22 cellular contexts compared by ENCODE assay signal in genomic region chr6:151260191-151260590, GRCh38. TPM values are rescaled to one million over a fixed set of nuclear protein-coding genes. Genes with fewer than 3 reads are reported as not detected.
DNase-seq lines count a peak whose midpoint lies in the region; ATAC-seq, FAIRE-seq and TF ChIP-seq lines count a peak whose summit lies in the region.
"Had no signal": no experiment of that assay in that cellular context is flagged by ENCODE, and none has a peak within 500 bp of the region (broad histone marks: within the 10 kb centered on the region; RNA-seq: fewer than 3 reads in every experiment).

No MANE protein-coding gene starts in this region.

- peak; percentile 9 for FAIRE-seq in astrocyte (lab: Jason Lieb, UNC)
- no peak for FAIRE-seq in kidney (lab: Jason Lieb, UNC)
- FAIRE-seq: A549, GM12892, H54 had no signal

- H3F3A ChIP-seq in GM23248 (ENCODE audit: insufficient read depth), result no peaks in the 10 kb centered on the region
- no peaks in the 10 kb centered on the region for H3F3A ChIP-seq in GM23338 (replicated peaks; ENCODE audit: low read depth)

- no peaks in the 10 kb centered on the region for H3K27me3 Mint-ChIP-seq in astrocyte (ENCODE audit: low read depth, unreplicated experiment)
- H3K27me3 Mint-ChIP-seq in GM23338 (ENCODE audit: insufficient read depth, low read depth, poor library complexity), result peaks cover 2% of the 10 kb centered on the region

- H3K79me2 ChIP-seq in GM23248 (ENCODE audit: insufficient read depth) (no peaks in the 10 kb centered on the region), astrocyte (ENCODE audit: insufficient read depth, low read length) (peaks cover 87% of the 10 kb centered on the region), GM23338 (replicated peaks; ENCODE audit: insufficient read depth) (peaks cover 68% of the 10 kb centered on the region)

- intact Hi-C loops in left ventricle myocardium inferior (cut with micrococcal nuclease) (no loop called here), sciatic nerve (cut with DNase I) (no loop called here), kidney (cut with DNase I) (no loop called here)

- WGBS in GM23248 (ENCODE audit: low coverage in 1 of 2, low lambda C conversion rate in 2 of 2, missing lambda C conversion rate in 2 of 2), 2 experiments, result 33 to 35% methylated on average over 4 of the region's 4 CpGs

- H3K27ac Mint-ChIP-seq in astrocyte (ENCODE audit: unreplicated experiment) (no peak overlapping the region), GM23338 (no peak overlapping the region)
- H3K27ac Mint-ChIP-seq: CD4-positive, alpha-beta memory T cell; HFFc6 had no signal

- no peaks in the 10 kb centered on the region for H3K27me3 ChIP-seq in GM23248 (replicated peaks; ENCODE audit: insufficient read depth)
- H3K27me3 ChIP-seq in astrocyte (ENCODE audit: insufficient read depth, low read length), result no peaks in the 10 kb centered on the region
- H3K27me3 ChIP-seq in left ventricle myocardium inferior (ENCODE audit: low read depth), result no peaks in the 10 kb centered on the region
- H3K27me3 ChIP-seq in GM23338 (ENCODE audit: insufficient read depth), result no peaks in the 10 kb centered on the region
- H3K27me3 ChIP-seq: BLaER1 had no signal

- in situ Hi-C loops in GM23248 (cut with MboI), result no loop called here

- H3K27ac ChIP-seq in GM23248 (no peak overlapping the region), astrocyte (ENCODE audit: low read depth, low read length) (no peak overlapping the region), left ventricle myocardium inferior (replicated peaks) (peak overlapping the region; percentile 38), GM23338 (ENCODE audit: low read depth) (no peak overlapping the region), kidney (ENCODE audit: low read depth in 2 of 2, low read length in 2 of 2) (no peak overlapping the region)
- H3K27ac ChIP-seq: A549, BLaER1, KMS-11 had no signal

- H3K4me3 Mint-ChIP-seq in astrocyte (ENCODE audit: unreplicated experiment) (no peak overlapping the region), GM23338 (no peak overlapping the region)
- H3K4me3 Mint-ChIP-seq: CD4-positive, alpha-beta memory T cell; HFFc6 had no signal

- no peaks in the 10 kb centered on the region for H3K9me3 ChIP-seq in GM23248 (ENCODE audit: low read depth)
- no peaks in the 10 kb centered on the region for H3K9me3 ChIP-seq in astrocyte (ENCODE audit: insufficient read depth, low read depth, low read length)
- H3K9me3 ChIP-seq in left ventricle myocardium inferior (replicated peaks), result no peaks in the 10 kb centered on the region
- H3K9me3 ChIP-seq in kidney (ENCODE audit: control insufficient read depth in 1 of 2, low read length in 2 of 2), result no peaks in the 10 kb centered on the region
- H3K9me3 ChIP-seq: A549, BLaER1 had no signal

- peaks cover 19% of the 10 kb centered on the region for H3K4me1 Mint-ChIP-seq in astrocyte (ENCODE audit: low read depth, unreplicated experiment)
- peaks cover 21% of the 10 kb centered on the region for H3K4me1 Mint-ChIP-seq in GM23338
- H3K4me1 Mint-ChIP-seq: CD4-positive, alpha-beta memory T cell had no signal

- peak; percentile 15 for DNase-seq in GM23248
- DNase-seq in astrocyte (ENCODE audit: low read depth), result no peak
- no peak for DNase-seq in left ventricle myocardium inferior
- no peak for DNase-seq in sciatic nerve (ENCODE audit: low spot score)
- DNase-seq in GM23338 (ENCODE audit: low spot score), result no peak
- no peak for DNase-seq in kidney
- DNase-seq in GM19240 (ENCODE audit: insufficient read length, low spot score), result no peak
- DNase-seq: CD4-positive, alpha-beta memory T cell; DMS53; EL; HFFc6; NCI-H1417 treated with DMSO at 0.1 percent for 48 hours; NCI-H187 treated with DMSO at 0.1 percent for 48 hours; NCI-H2227 treated with DMSO at 0.1 percent for 48 hours; NCI-H524; NCI-H82; SIG-M5 had no signal

- no peak overlapping the region for H2AFZ ChIP-seq in GM23248
- no peak overlapping the region for H2AFZ ChIP-seq in astrocyte (ENCODE audit: low read depth, low read length)
- H2AFZ ChIP-seq in GM23338, result no peak overlapping the region

- TF ChIP-seq CTCF in astrocyte (IDR thresholded peaks at IDR 0.05; ENCODE audit: insufficient read depth, low read depth, low read length) (no peak), left ventricle myocardium inferior (IDR thresholded peaks at IDR 0.05; ENCODE audit: borderline replicate concordance) (no peak), GM23338 (conservative IDR thresholded peaks at IDR 0.05; ENCODE audit: low read depth in 2 of 2) (no peak), kidney (IDR thresholded peaks at IDR 0.05; ENCODE audit: borderline replicate concordance, extremely low read depth, insufficient read depth) (no peak)

- ATAC-seq in sciatic nerve (peak; percentile 33), GM23338 (no peak)

- H3K4me1 ChIP-seq in GM23248 (ENCODE audit: insufficient read depth) (0 out of 2 replicates have a peak, but pooled peaks cover 3% of the 10 kb centered on the region), astrocyte (ENCODE audit: insufficient read depth, low read length) (peaks cover 8% of the 10 kb centered on the region), left ventricle myocardium inferior (peaks cover 16% of the 10 kb centered on the region), GM23338 (ENCODE audit: insufficient read depth) (0 out of 2 replicates have a peak, but pooled peaks cover 9% of the 10 kb centered on the region), kidney (ENCODE audit: control insufficient read depth in 1 of 2, insufficient read depth in 1 of 2, low read depth in 1 of 2, low read length in 2 of 2) (peaks cover 5 to 8% of the 10 kb centered on the region in 2 donors)

- H3K9me2 ChIP-seq in GM23248 (ENCODE audit: insufficient read depth), result no peaks in the 10 kb centered on the region
- H3K9me2 ChIP-seq in GM23338 (ENCODE audit: insufficient read depth), result no peaks in the 10 kb centered on the region

- H3K4me2 ChIP-seq in GM23248 (ENCODE audit: unreplicated experiment) (no peak overlapping the region), astrocyte (ENCODE audit: low read length) (no peak overlapping the region), GM23338 (no peak overlapping the region)
- H3K4me2 ChIP-seq: A549, BLaER1, KMS-11 had no signal

- no peaks in the 10 kb centered on the region for H4K20me1 ChIP-seq in GM23248 (ENCODE audit: insufficient read depth)
- peaks cover 34% of the 10 kb centered on the region for H4K20me1 ChIP-seq in astrocyte (ENCODE audit: insufficient read depth, low read length)
- peaks cover 12% of the 10 kb centered on the region for H4K20me1 ChIP-seq in GM23338 (replicated peaks; ENCODE audit: insufficient read depth)

- H3K36me3 ChIP-seq in GM23248 (ENCODE audit: low read depth) (no peaks in the 10 kb centered on the region), astrocyte (ENCODE audit: insufficient read depth, low read length) (peaks cover 12% of the 10 kb centered on the region), left ventricle myocardium inferior (no peaks in the 10 kb centered on the region), GM23338 (ENCODE audit: insufficient read depth) (no peaks in the 10 kb centered on the region), kidney (ENCODE audit: control insufficient read depth in 1 of 2, insufficient read depth in 2 of 2, low read length in 2 of 2) (no peaks in the 10 kb centered on the region)

- H3K4me3 ChIP-seq in GM23248 (no peak overlapping the region), astrocyte (ENCODE audit: insufficient read depth, low read depth, low read length) (no peak overlapping the region), left ventricle myocardium inferior (no peak overlapping the region), GM23338 (no peak overlapping the region), kidney (ENCODE audit: low read length in 2 of 2) (no peak overlapping the region)
- H3K4me3 ChIP-seq: A549, BLaER1 had no signal

- no peak overlapping the region for H3K9ac ChIP-seq in GM23248
- H3K9ac ChIP-seq in astrocyte (ENCODE audit: low read length), result no peak overlapping the region
- H3K9ac ChIP-seq in kidney (ENCODE audit: low read length in 2 of 2), result no peak overlapping the region
- H3K9ac ChIP-seq: BLaER1, KMS-11 had no signal

- H3K9me3 Mint-ChIP-seq in astrocyte (ENCODE audit: unreplicated experiment), result no peaks in the 10 kb centered on the region
- H3K9me3 Mint-ChIP-seq in GM23338, result no peaks in the 10 kb centered on the region
- H3K9me3 Mint-ChIP-seq: HFFc6 had no signal

- H3K36me3 Mint-ChIP-seq in astrocyte (ENCODE audit: low read depth, unreplicated experiment) (peaks cover 6% of the 10 kb centered on the region), GM23338 (ENCODE audit: low read depth) (no peaks in the 10 kb centered on the region)
- H3K36me3 Mint-ChIP-seq: CD4-positive, alpha-beta memory T cell had no signal

TF ChIP-seq in GM23338, 12 proteins besides CTCF, POLR2A, EP300 and RAD21 (continues in another document):
- no peak for TF ChIP-seq EZH2phosphoT487 (IDR thresholded peaks at IDR 0.05; ENCODE audit: unreplicated experiment)
- no peak for TF ChIP-seq ZNF331 (CRISPR knock-in tag; IDR thresholded peaks at IDR 0.05; ENCODE audit: low read depth)
- no peak for TF ChIP-seq NANOG (IDR thresholded peaks at IDR 0.05; ENCODE audit: borderline replicate concordance)
- TF ChIP-seq JUNB (IDR thresholded peaks at IDR 0.05; ENCODE audit: unreplicated experiment), result no peak
- no peak for TF ChIP-seq EZH2 (IDR thresholded peaks at IDR 0.05; ENCODE audit: low read depth, unreplicated experiment)
- no peak for TF ChIP-seq ZNF114 (CRISPR knock-in tag; IDR thresholded peaks at IDR 0.05)
- no peak for TF ChIP-seq CREB1 (CRISPR knock-in tag; IDR thresholded peaks at IDR 0.05; ENCODE audit: low read depth)
- TF ChIP-seq STAT1 (IDR thresholded peaks at IDR 0.05; ENCODE audit: unreplicated experiment), result no peak
- no peak for TF ChIP-seq ETS1 (IDR thresholded peaks at IDR 0.05)

RNA-seq across cellular contexts. Expression of gene AKAP12, which starts 20.4 kb away (rescaled TPM):
- total RNA-seq in GM23248 (2014; rRNA removed; shearing (Covaris generic)), result 15.2 and 15.7 TPM in 2 replicates
- polyA plus RNA-seq in GM23248 (2016; fragmentation: Nextera tagmentation; extraction: Ambion mirVana), result 20.4 and 24.6 TPM in 2 replicates
- total RNA-seq in astrocyte, result 76.1 and 115 TPM in 2 replicates
- 13.1 TPM for total RNA-seq in left ventricle myocardium inferior
- total RNA-seq in sciatic nerve, result 142 TPM
- 80.2 and 90.1 TPM in 2 replicates for total RNA-seq in GM23338 (2014; rRNA removed; shearing (Covaris generic))
- polyA plus RNA-seq in GM23338 (2016; fragmentation: Nextera tagmentation; extraction: Ambion mirVana), result 120 and 137 TPM in 2 replicates
- total RNA-seq in kidney, result 84.6 TPM
- polyA plus RNA-seq in kidney (ENCODE audit: insufficient read depth, low read depth, low replicate concordance), result 10.2 TPM
- polyA plus RNA-seq: CD4-positive, alpha-beta memory T cell had no signal
